ENCODE assay signal across 8 cellular contexts in genomic region chr9:86034863-86035734, GRCh38.
DNase-seq lines count a peak whose midpoint lies in the region; ATAC-seq, FAIRE-seq and TF ChIP-seq lines count a peak whose summit lies in the region.

No MANE protein-coding gene starts in this region.

- H3K9me3 Mint-ChIP-seq in activated naive CD4-positive, alpha-beta T cell treated with anti-CD3 and anti-CD28 coated beads, Interleukin-2, amount 10 ng/mL, durations not matched to agents 7 days and 5 days: no peaks in the 10 kb centered on the region

- POLR2A ChIA-PET in A549 (lab: Yijun Ruan, JAX): no interaction called here

- H3K36me3 ChIP-seq in body of pancreas (replicated peaks in 1 of 2; ENCODE audit: insufficient read depth in 1 of 2, low read depth in 2 of 2) (no peaks in the 10 kb centered on the region), neural cell (ENCODE audit: insufficient read depth, low read length) (no peaks in the 10 kb centered on the region)

- intact Hi-C loops in body of pancreas (cut with DNase I): no loop called here

- TF ChIP-seq POLR2A in A549 (IDR thresholded peaks at IDR 0.05; ENCODE audit: low read length) (no peak), body of pancreas (IDR thresholded peaks at IDR 0.05) (no peak)

- H3K27ac Mint-ChIP-seq in activated naive CD4-positive, alpha-beta T cell treated with anti-CD3 and anti-CD28 coated beads, Interleukin-2, amount 10 ng/mL, durations not matched to agents 7 days and 5 days: no peak overlapping the region

- no peaks in the 10 kb centered on the region for H4K20me1 ChIP-seq in neural cell (ENCODE audit: insufficient read depth)

- TF ChIP-seq EP300 in A549 (IDR thresholded peaks at IDR 0.05) (no peak), neural cell (conservative IDR thresholded peaks at IDR 0.05; ENCODE audit: poor library complexity, severe bottlenecking) (no peak)

- H3K27me3 ChIP-seq in body of pancreas (no peaks in the 10 kb centered on the region), neural cell (ENCODE audit: insufficient read depth, low read depth, low read length) (no peaks in the 10 kb centered on the region)

- H3K27me3 Mint-ChIP-seq in activated naive CD4-positive, alpha-beta T cell treated with anti-CD3 and anti-CD28 coated beads, Interleukin-2, amount 10 ng/mL, durations not matched to agents 7 days and 5 days: peaks cover 4% of the 10 kb centered on the region

- H3K9me3 ChIP-seq in A549 (no peaks in the 10 kb centered on the region), body of pancreas (no peaks in the 10 kb centered on the region), neural cell (ENCODE audit: low read length) (no peaks in the 10 kb centered on the region)

- H3K4me3 Mint-ChIP-seq in activated naive CD4-positive, alpha-beta T cell treated with anti-CD3 and anti-CD28 coated beads, Interleukin-2, amount 10 ng/mL, durations not matched to agents 7 days and 5 days: no peak overlapping the region

- no peak overlapping the region for H3K4me3 ChIP-seq in A549
- H3K4me3 ChIP-seq in GM12864 (ENCODE audit: low read depth, low read length): no peak overlapping the region
- no peak overlapping the region for H3K4me3 ChIP-seq in body of pancreas
- no peak overlapping the region for H3K4me3 ChIP-seq in neural cell (ENCODE audit: low read length)

- FAIRE-seq in A549 (lab: Jason Lieb, UNC): no peak

- 64% methylated on average over 17 of the region's 17 CpGs for WGBS in A549 (ENCODE audit: missing lambda C conversion rate)
- 72 to 74% methylated on average over 17 of the region's 17 CpGs for WGBS in body of pancreas, 2 donors

- H3K4me1 Mint-ChIP-seq in activated naive CD4-positive, alpha-beta T cell treated with anti-CD3 and anti-CD28 coated beads, Interleukin-2, amount 10 ng/mL, durations not matched to agents 7 days and 5 days: no peaks in the 10 kb centered on the region

- peaks cover 1% of the 10 kb centered on the region for H3K36me3 Mint-ChIP-seq in activated naive CD4-positive, alpha-beta T cell treated with anti-CD3 and anti-CD28 coated beads, Interleukin-2, amount 10 ng/mL, durations not matched to agents 7 days and 5 days

- H3K9ac ChIP-seq in neural cell (ENCODE audit: low read length): no peak overlapping the region

- no peak overlapping the region for H3K27ac ChIP-seq in A549
- H3K27ac ChIP-seq in body of pancreas: no peak overlapping the region
- H3K27ac ChIP-seq in neural cell (ENCODE audit: low read length): no peak overlapping the region

- H3K9me2 ChIP-seq in neural cell (ENCODE audit: insufficient read depth, low read length): no peaks in the 10 kb centered on the region

- no peaks in the 10 kb centered on the region for H3K79me2 ChIP-seq in neural cell (replicated peaks; ENCODE audit: insufficient read depth, low read length)

- H3K4me1 ChIP-seq in A549 (no peaks in the 10 kb centered on the region), body of pancreas (no peaks in the 10 kb centered on the region)

- CTCF ChIA-PET in A549 (lab: Yijun Ruan, JAX): interaction anchor here (0.8 to 2.1 kb wide), 7 partner anchors 11 to 189 kb away, joined by 3 to 8 read pairs (median 4); partner anchors contain the start of gene GOLM1
- CTCF ChIA-PET in activated naive CD4-positive, alpha-beta T cell treated with anti-CD3 and anti-CD28 coated beads, Interleukin-2, amount 10 ng/mL, durations not matched to agents 7 days and 5 days (lab: Charles Lee): no interaction called here

- TF ChIP-seq CTCF in A549 (IDR thresholded peaks at IDR 0.05): peak; percentile 71
- peak; percentile 59 for TF ChIP-seq CTCF in GM12864 (IDR thresholded peaks at IDR 0.05; ENCODE audit: low read depth, low read length, missing control alignments)
- peak in 6 of 7 experiments; percentile 29 to 57 (median 52) for TF ChIP-seq CTCF in body of pancreas (IDR thresholded peaks at IDR 0.05)
- peak; percentile 30 for TF ChIP-seq CTCF in neural cell (IDR thresholded peaks at IDR 0.05; ENCODE audit: poor library complexity, severe bottlenecking)

- DNase-seq in A549 (ENCODE audit: low read depth in 1 of 2, low spot score in 1 of 2) (peak; percentile 71 to 79), GM12864 (ENCODE audit: low read depth) (no peak), NCI-H2107 (lab: John Stamatoyannopoulos, UW) (peak; percentile 6), body of pancreas (peak; percentile 49 to 69 (median 54)), NCI-H187 treated with DMSO at 0.1 percent for 48 hours (lab: John Stamatoyannopoulos, UW) (no peak), NCI-H524 treated with DMSO at 0.1 percent for 48 hours (lab: John Stamatoyannopoulos, UW) (no peak)
- DNase-seq in activated naive CD4-positive, alpha-beta T cell treated with anti-CD3 and anti-CD28 coated beads, Interleukin-2, amount 10 ng/mL, durations not matched to agents 7 days and 5 days: no peak

- no peaks in the 10 kb centered on the region for H3F3A ChIP-seq in neural cell (ENCODE audit: insufficient read depth, low read length, poor library complexity, severe bottlenecking)

- H3K4me2 ChIP-seq in A549: no peak overlapping the region
- no peak overlapping the region for H3K4me2 ChIP-seq in neural cell (ENCODE audit: low read length)

- TF ChIP-seq RAD21 in A549 (conservative IDR thresholded peaks at IDR 0.05 in 1 of 2, IDR thresholded peaks at IDR 0.05 in 1 of 2): peak; percentile 67 to 80
- TF ChIP-seq RAD21 in neural cell (conservative IDR thresholded peaks at IDR 0.05): no peak

- H2AFZ ChIP-seq in neural cell (ENCODE audit: low read depth, low read length): no peak overlapping the region

- ATAC-seq in A549 (peak; percentile 89 to 93), body of pancreas (peak; percentile 52)

TF ChIP-seq in A549, 52 proteins besides CTCF, POLR2A, EP300 and RAD21:
- TF ChIP-seq HDAC2 (IDR thresholded peaks at IDR 0.05) (no peak), MAX (IDR thresholded peaks at IDR 0.05) (no peak), SMC3 (IDR thresholded peaks at IDR 0.05) (peak; percentile 80)
TF ChIP-seq in A549: peak in this region for 1.

TF ChIP-seq in neural cell, 6 proteins besides CTCF, POLR2A, EP300 and RAD21:
- TF ChIP-seq EZH2 (IDR thresholded peaks at IDR 0.05; ENCODE audit: borderline replicate concordance, insufficient read depth, low read length, poor library complexity, severe bottlenecking) (no peak), SMC3 (conservative IDR thresholded peaks at IDR 0.05; ENCODE audit: poor library complexity) (no peak), MXI1 (conservative IDR thresholded peaks at IDR 0.05; ENCODE audit: poor library complexity, severe bottlenecking) (no peak), TAF1 (IDR thresholded peaks at IDR 0.05; ENCODE audit: low read depth) (no peak), REST (IDR thresholded peaks at IDR 0.05; ENCODE audit: borderline replicate concordance) (no peak), POLR2AphosphoS5 (IDR thresholded peaks at IDR 0.05) (no peak)
TF ChIP-seq in neural cell: peak in this region for 0.

Comparison
In these comparisons a context has a peak if more than half of its experiments do, and no peak if none do; other contexts are left out.
1. DNase-seq: peak in A549 (2 of 2), NCI-H2107 (single experiment) and body of pancreas (4 of 4); none in GM12864 (single experiment), NCI-H187 treated with DMSO at 0.1 percent for 48 hours (single experiment), NCI-H524 treated with DMSO at 0.1 percent for 48 hours (single experiment) and activated naive CD4-positive, alpha-beta T cell treated with anti-CD3 and anti-CD28 coated beads, Interleukin-2, amount 10 ng/mL, durations not matched to agents 7 days and 5 days (single experiment).
2. Peak in every context shown above with its lines, with median percentiles within 50 percentile points of each other: CTCF ChIP-seq.